In genomic region chr7:1539346-1540321, GRCh38 we compare ENCODE assay signal across 9 cellular contexts. TPM values are rescaled to one million over a fixed set of nuclear protein-coding genes. Genes with fewer than 3 reads are reported as not detected.
DNase-seq lines count a peak whose midpoint lies in the region; FAIRE-seq and TF ChIP-seq lines count a peak whose summit lies in the region.
"Had no signal": no experiment of that assay in that cellular context is flagged by ENCODE, and none has a peak within 500 bp of the region (broad histone marks: within the 10 kb centered on the region; RNA-seq: fewer than 3 reads in every experiment).

No MANE protein-coding gene starts in this region.

- H2AK5ac ChIP-seq in mesenchymal stem cell (ENCODE audit: low read length, severe bottlenecking), result peak overlapping the region; percentile 74

- no peak overlapping the region for H3K18ac ChIP-seq in mesenchymal stem cell (ENCODE audit: low read depth in 1 of 2, low read length in 2 of 2)

- H3K9me3 ChIP-seq in astrocyte (ENCODE audit: insufficient read depth, low read depth, low read length) (no peaks in the 10 kb centered on the region), mesenchymal stem cell (ENCODE audit: control insufficient read depth, low read length) (no peaks in the 10 kb centered on the region)
- H3K9me3 ChIP-seq: colonic mucosa had no signal

- H3K9me3 Mint-ChIP-seq in astrocyte (ENCODE audit: unreplicated experiment), result no peaks in the 10 kb centered on the region
- H3K9me3 Mint-ChIP-seq: activated T-cell treated with anti-CD3 and anti-CD28 coated beads, Interleukin-2, amount 50 U/mL, for 72 hours; natural killer cell treated with Interleukin-12 subunit alpha and Interleukin-12 subunit beta and Interleukin-15 and Interleukin-18, amount 100 ng/mL, for 72 hours had no signal

- H3K4me1 ChIP-seq in astrocyte (ENCODE audit: insufficient read depth, low read length), result peaks cover 35% of the 10 kb centered on the region
- peaks cover 47% of the 10 kb centered on the region for H3K4me1 ChIP-seq in mesenchymal stem cell (ENCODE audit: control insufficient read depth, insufficient read depth, low read depth, low read length)

- no peak overlapping the region for H2BK15ac ChIP-seq in mesenchymal stem cell (ENCODE audit: low read depth, poor library complexity, severe bottlenecking)

- peak; percentile 94 for DNase-seq in A172 (ENCODE audit: low spot score)
- DNase-seq in astrocyte (ENCODE audit: low read depth), result peak; percentile 62
- DNase-seq in mesenchymal stem cell, result peak; percentile 42
- DNase-seq in MV-4-11 (lab: John Stamatoyannopoulos, UW), result no peak
- DNase-seq in GM13976 (ENCODE audit: low spot score), result no peak
- no peak for DNase-seq in hippocampal formation (lab: John Stamatoyannopoulos, UW)
- DNase-seq: activated T-cell treated with anti-CD3 and anti-CD28 coated beads, Interleukin-2, amount 50 U/mL, for 72 hours; colonic mucosa had no signal

- H3K27me3 ChIP-seq in astrocyte (ENCODE audit: insufficient read depth, low read length), result no peaks in the 10 kb centered on the region
- H3K27me3 ChIP-seq in mesenchymal stem cell (ENCODE audit: control insufficient read depth in 1 of 2, insufficient read depth in 1 of 2, low read length in 2 of 2), result no peaks in the 10 kb centered on the region
- H3K27me3 ChIP-seq: colonic mucosa had no signal

- peak overlapping the region; percentile 100 for H3K27ac ChIP-seq in astrocyte (ENCODE audit: low read depth, low read length)
- H3K27ac ChIP-seq in mesenchymal stem cell (ENCODE audit: low read length, poor library complexity, severe bottlenecking), result peak overlapping the region; percentile 18

- H2BK120ac ChIP-seq in mesenchymal stem cell (ENCODE audit: low read depth, low read length), result no peak overlapping the region

- H3K14ac ChIP-seq in mesenchymal stem cell (ENCODE audit: low read length in 2 of 2), result no peak overlapping the region

- H3K27ac Mint-ChIP-seq in astrocyte (ENCODE audit: unreplicated experiment), result no peak overlapping the region
- H3K27ac Mint-ChIP-seq: activated T-cell treated with anti-CD3 and anti-CD28 coated beads, Interleukin-2, amount 50 U/mL, for 72 hours; natural killer cell treated with Interleukin-12 subunit alpha and Interleukin-12 subunit beta and Interleukin-15 and Interleukin-18, amount 100 ng/mL, for 72 hours had no signal

- H4K91ac ChIP-seq in mesenchymal stem cell (ENCODE audit: low read length), result peak overlapping the region; percentile 89

- H3K9ac ChIP-seq in astrocyte (ENCODE audit: low read length) (peak overlapping the region; percentile 100), mesenchymal stem cell (ENCODE audit: low read length) (peak overlapping the region; percentile 93)

- peaks cover 13% of the 10 kb centered on the region for H3K4me1 Mint-ChIP-seq in astrocyte (ENCODE audit: low read depth, unreplicated experiment)

- no peak overlapping the region for H4K8ac ChIP-seq in mesenchymal stem cell (ENCODE audit: low read length)

- H3K23ac ChIP-seq in mesenchymal stem cell (ENCODE audit: low read length in 2 of 2), result no peak overlapping the region

- peaks cover 61% of the 10 kb centered on the region for H3K79me2 ChIP-seq in astrocyte (ENCODE audit: insufficient read depth, low read length)

- no peak for FAIRE-seq in astrocyte (lab: Jason Lieb, UNC)

- H3K79me1 ChIP-seq in mesenchymal stem cell (replicated peaks; ENCODE audit: low read length, poor library complexity, severe bottlenecking), result peaks cover 26% of the 10 kb centered on the region

- H3K4ac ChIP-seq in mesenchymal stem cell (ENCODE audit: low read depth in 1 of 2, low read length in 2 of 2), result peak overlapping the region in 1 of 2 experiments; percentile 7

- 93% methylated on average over 68 of the region's 68 CpGs for WGBS in mesenchymal stem cell

- TF ChIP-seq CTCF in astrocyte (IDR thresholded peaks at IDR 0.05; ENCODE audit: insufficient read depth, low read depth, low read length) (no peak), GM13976 (IDR thresholded peaks at IDR 0.05; ENCODE audit: borderline replicate concordance, control extremely low read depth, extremely low read depth, insufficient read depth, missing control alignments) (no peak)

- H2AFZ ChIP-seq in astrocyte (ENCODE audit: low read depth, low read length), result no peak overlapping the region
- H2AFZ ChIP-seq in mesenchymal stem cell (ENCODE audit: low read depth, low read length), result no peak overlapping the region

- peak overlapping the region; percentile 97 for H3K4me2 ChIP-seq in astrocyte (ENCODE audit: low read length)
- no peak overlapping the region for H3K4me2 ChIP-seq in mesenchymal stem cell (ENCODE audit: low read length, poor library complexity, severe bottlenecking)

- H3K4me3 ChIP-seq in astrocyte (ENCODE audit: insufficient read depth, low read depth, low read length), result peak overlapping the region; percentile 60
- H3K4me3 ChIP-seq in mesenchymal stem cell (ENCODE audit: insufficient read depth in 1 of 2, low read depth in 1 of 2, low read length in 2 of 2), result no peak overlapping the region
- H3K4me3 ChIP-seq: colonic mucosa had no signal

- H3K27me3 Mint-ChIP-seq in astrocyte (ENCODE audit: low read depth, unreplicated experiment), result no peaks in the 10 kb centered on the region
- H3K27me3 Mint-ChIP-seq: natural killer cell treated with Interleukin-12 subunit alpha and Interleukin-12 subunit beta and Interleukin-15 and Interleukin-18, amount 100 ng/mL, for 72 hours had no signal

- H3K36me3 ChIP-seq in astrocyte (ENCODE audit: insufficient read depth, low read length), result peaks cover 2% of the 10 kb centered on the region
- H3K36me3 ChIP-seq in mesenchymal stem cell (ENCODE audit: control insufficient read depth in 1 of 2, insufficient read depth in 2 of 2, low read depth in 1 of 2, low read length in 2 of 2), result peaks cover 25 to 64% of the 10 kb centered on the region in 2 experiments

- no peak overlapping the region for H3K4me3 Mint-ChIP-seq in astrocyte (ENCODE audit: unreplicated experiment)
- H3K4me3 Mint-ChIP-seq: activated T-cell treated with anti-CD3 and anti-CD28 coated beads, Interleukin-2, amount 50 U/mL, for 72 hours; natural killer cell treated with Interleukin-12 subunit alpha and Interleukin-12 subunit beta and Interleukin-15 and Interleukin-18, amount 100 ng/mL, for 72 hours had no signal

- in situ Hi-C loops in GM13976 (cut with MboI; ENCODE audit: low sequenced_read_pairs, unreplicated experiment), result no loop called here

- peaks cover 4% of the 10 kb centered on the region for H3K36me3 Mint-ChIP-seq in astrocyte (ENCODE audit: low read depth, unreplicated experiment)
- H3K36me3 Mint-ChIP-seq: natural killer cell treated with Interleukin-12 subunit alpha and Interleukin-12 subunit beta and Interleukin-15 and Interleukin-18, amount 100 ng/mL, for 72 hours had no signal

- peaks cover 7% of the 10 kb centered on the region for H4K20me1 ChIP-seq in astrocyte (ENCODE audit: insufficient read depth, low read length)

- no peak overlapping the region for H2BK5ac ChIP-seq in mesenchymal stem cell (ENCODE audit: low read depth, low read length, poor library complexity, severe bottlenecking)

- H2BK12ac ChIP-seq in mesenchymal stem cell (ENCODE audit: low read length in 2 of 2), result peak overlapping the region in 1 of 2 experiments; percentile 80

RNA-seq across cellular contexts. Expression of gene MAFK, which starts 9.1 kb away (rescaled TPM):
- total RNA-seq in A172 (2014; rRNA removed; shearing (Covaris generic)), result 49.6 and 54.3 TPM in 2 replicates
- 36.2 and 36.6 TPM in 2 replicates for total RNA-seq in astrocyte
- 12.8 TPM for polyA plus RNA-seq in mesenchymal stem cell (2013, experiment 1 of 2)
- polyA plus RNA-seq in mesenchymal stem cell (2013, experiment 2 of 2), result 12.8 TPM

RNA-seq across cellular contexts. Expression of gene TMEM184A, which starts 16.4 kb away (rescaled TPM):
- total RNA-seq in A172 (2014; rRNA removed; shearing (Covaris generic)), result 2.7 and 3.6 TPM in 2 replicates
- total RNA-seq in astrocyte, result 1.8 and 2.1 TPM in 2 replicates
- 0.39 TPM for polyA plus RNA-seq in mesenchymal stem cell (2013, experiment 1 of 2)
- 0.45 TPM for polyA plus RNA-seq in mesenchymal stem cell (2013, experiment 2 of 2)
- total RNA-seq: natural killer cell treated with Interleukin-12 subunit alpha and Interleukin-12 subunit beta and Interleukin-15 and Interleukin-18, amount 100 ng/mL, for 72 hours had no signal

RNA-seq across cellular contexts. Expression of gene PSMG3, which starts 30.2 kb away (rescaled TPM):
- total RNA-seq in A172 (2014; rRNA removed; shearing (Covaris generic)), result 91.0 and 138 TPM in 2 replicates
- 30.3 and 33.6 TPM in 2 replicates for total RNA-seq in astrocyte
- polyA plus RNA-seq in mesenchymal stem cell (2013, experiment 1 of 2), result 7.3 TPM
- polyA plus RNA-seq in mesenchymal stem cell (2013, experiment 2 of 2), result 8.7 TPM

RNA-seq across cellular contexts. Expression of gene INTS1, which starts 35.4 kb away (rescaled TPM):
- total RNA-seq in A172 (2014; rRNA removed; shearing (Covaris generic)), result 45.3 and 49.6 TPM in 2 replicates
- total RNA-seq in astrocyte, result 81.4 and 81.9 TPM in 2 replicates
- 23.4 TPM for polyA plus RNA-seq in mesenchymal stem cell (2013, experiment 1 of 2)
- polyA plus RNA-seq in mesenchymal stem cell (2013, experiment 2 of 2), result 22.7 TPM

Comparison
In these comparisons a context has a peak if more than half of its experiments do, and no peak if none do; other contexts are left out.
1. DNase-seq: peak in A172 (single experiment), astrocyte (single experiment) and mesenchymal stem cell (single experiment); none in MV-4-11 (single experiment), GM13976 (single experiment) and hippocampal formation (0 of 2).